9 cellular contexts compared by ENCODE assay signal in the genomic region with DNA sequence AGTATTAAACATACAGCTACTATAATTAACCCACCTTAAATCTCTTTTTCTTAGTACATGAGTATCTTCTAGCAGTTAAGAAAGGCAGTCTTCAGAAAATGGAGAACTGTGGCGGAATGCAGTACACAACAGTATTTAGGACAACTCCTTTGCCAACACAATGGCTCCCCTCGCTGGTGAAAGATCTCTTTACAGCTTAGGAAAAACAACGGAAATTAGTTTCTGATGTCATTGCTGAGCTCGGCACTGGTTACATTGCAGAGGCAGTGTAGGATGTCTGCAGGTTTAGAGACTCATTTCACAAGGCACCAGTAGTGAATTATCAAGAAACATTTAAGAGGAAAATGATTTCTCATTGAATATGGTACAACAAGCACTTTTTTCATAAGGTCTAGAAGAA. TPM values are rescaled to one million over a fixed set of nuclear protein-coding genes. Genes with fewer than 3 reads are reported as not detected.
DNase-seq lines count a peak whose midpoint lies in the region; ATAC-seq, FAIRE-seq and TF ChIP-seq lines count a peak whose summit lies in the region.
"Had no signal": no experiment of that assay in that cellular context is flagged by ENCODE, and none has a peak within 500 bp of the region (broad histone marks: within the 10 kb centered on the region; RNA-seq: fewer than 3 reads in every experiment).

No MANE protein-coding gene starts in this region.

- no peak overlapping the region for H3K4me3 Mint-ChIP-seq in WTC11

- no peaks in the 10 kb centered on the region for H3K27me3 Mint-ChIP-seq in WTC11 (ENCODE audit: low read depth)

- ATAC-seq in WTC11: peak; percentile 90
- peak; percentile 52 to 72 (median 62) for ATAC-seq in psoas muscle

- no peak overlapping the region for H3K9ac ChIP-seq in Karpas-422 (ENCODE audit: low read length)
- H3K9ac ChIP-seq: BLaER1 had no signal

- no peaks in the 10 kb centered on the region for H3K4me1 ChIP-seq in Karpas-422 (ENCODE audit: low read length)
- H3K4me1 ChIP-seq in psoas muscle: no peaks in the 10 kb centered on the region

- no peak overlapping the region for H3K4me2 ChIP-seq in Karpas-422 (ENCODE audit: low read depth, low read length, poor library complexity, severe bottlenecking)

- no peaks in the 10 kb centered on the region for H3K9me2 ChIP-seq in Karpas-422 (replicated peaks; ENCODE audit: insufficient read depth, low read length)

- H3K9me3 ChIP-seq in Karpas-422 (ENCODE audit: low read length): no peaks in the 10 kb centered on the region
- H3K9me3 ChIP-seq in psoas muscle: no peaks in the 10 kb centered on the region
- H3K9me3 ChIP-seq: BLaER1 had no signal

- H3K27ac Mint-ChIP-seq in WTC11: no peak overlapping the region

- intact Hi-C loops in psoas muscle (cut with DNase I): loop anchor here in 1 of 2 donors (10.0 kb wide), 1 partner anchor 1695 kb away; no protein-coding TSS in a partner anchor

- DNase-seq in NCI-H1417 (lab: John Stamatoyannopoulos, UW) (peak in 2 of 3 experiments; percentile 31 to 47), NCI-H1417 treated with DMSO at 0.1 percent for 48 hours (lab: John Stamatoyannopoulos, UW) (no peak), Karpas-422 (peak; percentile 83), WTC11 (ENCODE audit: low spot score) (peak; percentile 36), foreskin fibroblast (peak; percentile 52 to 79), psoas muscle (no peak), islet precursor cell (no peak), GM12892 (ENCODE audit: insufficient read length) (no peak)

- H3K9me3 Mint-ChIP-seq in WTC11: no peaks in the 10 kb centered on the region

- TF ChIP-seq POLR2A in GM12892 (IDR thresholded peaks at IDR 0.05; ENCODE audit: low read depth, low read length): no peak

- CTCF ChIA-PET in WTC11 (lab: Charles Lee): interaction anchor here (0.6 to 1.2 kb wide), 16 partner anchors 11 to 1695 kb away, joined by 3 to 22 read pairs (median 4); partner anchors contain the start of gene C10orf143

- no peak overlapping the region for H2AFZ ChIP-seq in Karpas-422 (ENCODE audit: low read length)

- H3K36me3 Mint-ChIP-seq in WTC11: peaks cover 57% of the 10 kb centered on the region

- no peaks in the 10 kb centered on the region for H3K27me3 ChIP-seq in Karpas-422 (ENCODE audit: low read length)
- H3K27me3 ChIP-seq in psoas muscle (ENCODE audit: insufficient read depth in 3 of 3, low read length in 2 of 3): no peaks in the 10 kb centered on the region
- H3K27me3 ChIP-seq: BLaER1 had no signal

- H4K20me1 ChIP-seq in Karpas-422 (ENCODE audit: insufficient read depth, low read depth, low read length): no peaks in the 10 kb centered on the region
- H4K20me1 ChIP-seq: BLaER1 had no signal

- H3K27ac ChIP-seq in Karpas-422 (ENCODE audit: low read length) (no peak overlapping the region), psoas muscle (no peak overlapping the region)
- H3K27ac ChIP-seq: BLaER1 had no signal

- 31 to 43% (median 34%) methylated on average over 4 of the region's 4 CpGs for WGBS in psoas muscle, 3 donors

- H3K4me3 ChIP-seq in Karpas-422 (ENCODE audit: low read length) (no peak overlapping the region), foreskin fibroblast (ENCODE audit: low read depth in 1 of 2, low read length in 2 of 2) (no peak overlapping the region), psoas muscle (no peak overlapping the region)
- H3K4me3 ChIP-seq: BLaER1 had no signal

- peaks cover 17% of the 10 kb centered on the region; the same call in 1 of the 2 replicates for H3K79me2 ChIP-seq in Karpas-422 (ENCODE audit: low read length)

- FAIRE-seq in GM12892 (lab: Jason Lieb, UNC): no peak

- H3K36me3 ChIP-seq in Karpas-422 (ENCODE audit: insufficient read depth, low read length): peaks cover 46% of the 10 kb centered on the region
- peaks cover 5 to 76% of the 10 kb centered on the region in 2 donors for H3K36me3 ChIP-seq in psoas muscle (ENCODE audit: insufficient read depth in 1 of 2, low read depth in 1 of 2)

- POLR2A ChIA-PET in WTC11 (lab: Charles Lee): no interaction called here

- H3K4me1 Mint-ChIP-seq in WTC11: no peaks in the 10 kb centered on the region

- TF ChIP-seq CTCF in WTC11 (IDR thresholded peaks at IDR 0.05): no peak
- TF ChIP-seq CTCF in foreskin fibroblast (IDR thresholded peaks at IDR 0.05; ENCODE audit: low read depth, low read length): peak; percentile 55
- TF ChIP-seq CTCF in psoas muscle (IDR thresholded peaks at IDR 0.05): peak; percentile 42

TF ChIP-seq in WTC11, 78 proteins besides CTCF, POLR2A, EP300 and RAD21 (continues in another document):
- TF ChIP-seq, protein P1, sequence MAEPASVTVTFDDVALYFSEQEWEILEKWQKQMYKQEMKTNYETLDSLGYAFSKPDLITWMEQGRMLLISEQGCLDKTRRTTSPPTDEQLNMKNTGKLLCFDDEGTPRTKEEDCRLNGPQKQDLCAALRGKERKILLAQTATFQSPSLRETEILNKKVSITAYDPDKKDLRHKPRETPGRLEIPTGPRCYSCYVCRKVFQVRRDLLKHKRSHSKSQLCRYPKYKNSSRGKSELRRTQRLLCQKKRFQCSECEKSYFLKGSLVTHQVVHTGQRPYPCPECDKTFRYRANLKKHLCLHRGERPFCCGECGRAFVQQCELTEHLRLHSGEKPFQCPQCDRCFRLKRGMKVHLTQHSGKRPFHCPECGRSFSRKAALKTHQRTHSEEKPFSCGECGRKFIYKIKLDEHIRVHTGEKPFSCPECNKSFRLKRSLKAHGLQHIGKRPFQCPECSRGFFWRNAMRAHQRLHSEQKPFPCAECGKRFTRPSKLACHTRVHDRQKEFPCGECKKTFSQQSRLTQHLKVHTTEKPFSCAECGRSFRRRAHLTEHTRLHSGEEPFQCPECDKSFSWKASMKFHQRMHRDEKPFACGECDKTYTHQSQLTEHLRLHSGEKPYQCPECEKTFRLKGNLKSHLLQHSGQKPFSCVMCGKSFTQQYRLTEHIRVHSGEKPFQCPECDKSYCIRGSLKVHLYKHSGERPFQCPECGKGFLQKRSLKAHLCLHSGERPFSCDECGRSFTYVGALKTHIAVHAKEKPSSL (CRISPR knock-in tag; conservative IDR thresholded peaks at IDR 0.05): no peak
- TF ChIP-seq, protein P2, sequence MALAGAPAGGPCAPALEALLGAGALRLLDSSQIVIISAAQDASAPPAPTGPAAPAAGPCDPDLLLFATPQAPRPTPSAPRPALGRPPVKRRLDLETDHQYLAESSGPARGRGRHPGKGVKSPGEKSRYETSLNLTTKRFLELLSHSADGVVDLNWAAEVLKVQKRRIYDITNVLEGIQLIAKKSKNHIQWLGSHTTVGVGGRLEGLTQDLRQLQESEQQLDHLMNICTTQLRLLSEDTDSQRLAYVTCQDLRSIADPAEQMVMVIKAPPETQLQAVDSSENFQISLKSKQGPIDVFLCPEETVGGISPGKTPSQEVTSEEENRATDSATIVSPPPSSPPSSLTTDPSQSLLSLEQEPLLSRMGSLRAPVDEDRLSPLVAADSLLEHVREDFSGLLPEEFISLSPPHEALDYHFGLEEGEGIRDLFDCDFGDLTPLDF (CRISPR knock-in tag; IDR thresholded peaks at IDR 0.05): no peak
- TF ChIP-seq ZBTB21 (CRISPR knock-in tag; IDR thresholded peaks at IDR 0.05; ENCODE audit: borderline replicate concordance) (no peak), RELA (CRISPR knock-in tag; IDR thresholded peaks at IDR 0.05; ENCODE audit: borderline replicate concordance) (no peak), JAZF1 (CRISPR knock-in tag; IDR thresholded peaks at IDR 0.05) (no peak), PRDM15 (CRISPR knock-in tag; IDR thresholded peaks at IDR 0.05) (no peak), KAT7 (CRISPR knock-in tag; IDR thresholded peaks at IDR 0.05; ENCODE audit: borderline replicate concordance) (no peak), ESRRA (CRISPR knock-in tag; IDR thresholded peaks at IDR 0.05; ENCODE audit: borderline replicate concordance) (no peak)
- TF ChIP-seq, protein P3, sequence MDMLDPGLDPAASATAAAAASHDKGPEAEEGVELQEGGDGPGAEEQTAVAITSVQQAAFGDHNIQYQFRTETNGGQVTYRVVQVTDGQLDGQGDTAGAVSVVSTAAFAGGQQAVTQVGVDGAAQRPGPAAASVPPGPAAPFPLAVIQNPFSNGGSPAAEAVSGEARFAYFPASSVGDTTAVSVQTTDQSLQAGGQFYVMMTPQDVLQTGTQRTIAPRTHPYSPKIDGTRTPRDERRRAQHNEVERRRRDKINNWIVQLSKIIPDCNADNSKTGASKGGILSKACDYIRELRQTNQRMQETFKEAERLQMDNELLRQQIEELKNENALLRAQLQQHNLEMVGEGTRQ (CRISPR knock-in tag; IDR thresholded peaks at IDR 0.05): no peak

RNA-seq across cellular contexts. Expression of gene GLRX3, which starts 43.4 kb away (rescaled TPM):
- 86.8 and 90.2 TPM in 2 replicates for total RNA-seq in Karpas-422 (2014; rRNA removed; shearing (Covaris generic); ENCODE audit: low replicate concordance)
- total RNA-seq in WTC11 (2021): 132 to 142 TPM (median 133 TPM) in 3 replicates
- 10 to 100 TPM; 53.9 to 76.9 (median 56.3) TPM for total RNA-seq in psoas muscle
- 100 to 1,000 TPM in 2 of 3 donors, 10 to 100 TPM in 1; 97.4 to 249 (median 188) TPM for polyA plus RNA-seq in psoas muscle
- polyA plus RNA-seq in GM12892 (2012; ENCODE audit: missing spikeins): 131 TPM

Comparison
In these comparisons a context has a peak if more than half of its experiments do, and no peak if none do; other contexts are left out.
1. DNase-seq: peak in NCI-H1417 (2 of 3), Karpas-422 (single experiment), WTC11 (single experiment) and foreskin fibroblast (2 of 2); none in NCI-H1417 treated with DMSO at 0.1 percent for 48 hours (single experiment), psoas muscle (0 of 2), islet precursor cell (single experiment) and GM12892 (single experiment).